In genomic region chr2:10125842-10126596, GRCh38 we compare ENCODE assay signal across 11 cellular contexts. TPM values are rescaled to one million over a fixed set of nuclear protein-coding genes. Genes with fewer than 3 reads are reported as not detected.
DNase-seq lines count a peak whose midpoint lies in the region; ATAC-seq and TF ChIP-seq lines count a peak whose summit lies in the region.
"Had no signal": no experiment of that assay in that cellular context is flagged by ENCODE, and none has a peak within 500 bp of the region (broad histone marks: within the 10 kb centered on the region; RNA-seq: fewer than 3 reads in every experiment).

No MANE protein-coding gene starts in this region.

- peak; percentile 8 for TF ChIP-seq POLR2A in GM19193 (IDR thresholded peaks at IDR 0.05; ENCODE audit: extremely low read depth, insufficient read depth, insufficient read length)

- no peaks in the 10 kb centered on the region for H3K36me3 ChIP-seq in CD4-positive, CD25-positive, alpha-beta regulatory T cell (ENCODE audit: control insufficient read depth, insufficient read depth, low read length)

- DNase-seq in CD4-positive, CD25-positive, alpha-beta regulatory T cell, result no peak
- DNase-seq in activated CD4-positive, alpha-beta memory T cell treated with anti-CD3 and anti-CD28 coated beads, Interleukin-2, amount 10 ng/mL, durations not matched to agents 7 days and 5 days, result no peak
- peak; percentile 28 for DNase-seq in myocyte (ENCODE audit: low read depth)
- DNase-seq in ACHN, result no peak
- no peak for DNase-seq in H4 (ENCODE audit: low spot score)
- DNase-seq in naive thymus-derived CD8-positive, alpha-beta T cell, result no peak
- DNase-seq: activated CD8-positive, alpha-beta memory T cell treated with anti-CD3 and anti-CD28 coated beads, Interleukin-2, amount 50 U/mL, for 48 hours; foreskin melanocyte; NCI-H446 treated with DMSO at 0.1 percent for 48 hours had no signal

- no peak overlapping the region for H3K27ac ChIP-seq in CD4-positive, CD25-positive, alpha-beta regulatory T cell (ENCODE audit: insufficient read depth, low read length, poor library complexity, severe bottlenecking)

- POLR2A ChIA-PET in activated CD4-positive, alpha-beta memory T cell treated with anti-CD3 and anti-CD28 coated beads, Interleukin-2, amount 10 ng/mL, durations not matched to agents 7 days and 5 days (lab: Charles Lee), result interaction anchor here (0.7 to 13.8 kb wide), 15 partner anchors 8 to 321 kb away, joined by 3 to 126 read pairs (median 10); partner anchors contain the start of genes HPCAL1 and ODC1
- POLR2A ChIA-PET in naive thymus-derived CD8-positive, alpha-beta T cell (lab: Charles Lee), result interaction anchor here (0.6 kb wide), 1 partner anchor 307 kb away, joined by 7 read pairs; no protein-coding TSS in a partner anchor

- peak overlapping the region; percentile 83 to 89 (median 86) for H3K27ac Mint-ChIP-seq in CD4-positive, CD25-positive, alpha-beta regulatory T cell
- H3K27ac Mint-ChIP-seq in activated CD4-positive, alpha-beta memory T cell treated with anti-CD3 and anti-CD28 coated beads, Interleukin-2, amount 10 ng/mL, durations not matched to agents 7 days and 5 days, result peak overlapping the region; percentile 95
- no peak overlapping the region for H3K27ac Mint-ChIP-seq in naive thymus-derived CD8-positive, alpha-beta T cell

- H3K4me1 ChIP-seq in CD4-positive, CD25-positive, alpha-beta regulatory T cell (ENCODE audit: control insufficient read depth, insufficient read depth, low read length, poor library complexity, severe bottlenecking), result peaks cover 53% of the 10 kb centered on the region

- H3K27me3 ChIP-seq in CD4-positive, CD25-positive, alpha-beta regulatory T cell (ENCODE audit: control insufficient read depth, insufficient read depth, low read length), result no peaks in the 10 kb centered on the region

- H3K4me3 Mint-ChIP-seq in CD4-positive, CD25-positive, alpha-beta regulatory T cell, result peak overlapping the region in 3 of 4 donors; percentile 30 to 96 (median 36)
- peak overlapping the region; percentile 97 for H3K4me3 Mint-ChIP-seq in activated CD4-positive, alpha-beta memory T cell treated with anti-CD3 and anti-CD28 coated beads, Interleukin-2, amount 10 ng/mL, durations not matched to agents 7 days and 5 days
- peak overlapping the region in 1 of 10 donors; percentile 63 for H3K4me3 Mint-ChIP-seq in naive thymus-derived CD8-positive, alpha-beta T cell

- no peak for ATAC-seq in CD4-positive, CD25-positive, alpha-beta regulatory T cell (ENCODE audit: low read depth in 2 of 2)
- ATAC-seq in naive thymus-derived CD8-positive, alpha-beta T cell, result no peak
- ATAC-seq: right cardiac atrium had no signal

- peaks cover 19 to 68% (median 49%) of the 10 kb centered on the region in 4 donors for H3K4me1 Mint-ChIP-seq in CD4-positive, CD25-positive, alpha-beta regulatory T cell
- peaks cover 73% of the 10 kb centered on the region for H3K4me1 Mint-ChIP-seq in activated CD4-positive, alpha-beta memory T cell treated with anti-CD3 and anti-CD28 coated beads, Interleukin-2, amount 10 ng/mL, durations not matched to agents 7 days and 5 days
- H3K4me1 Mint-ChIP-seq in naive thymus-derived CD8-positive, alpha-beta T cell, result peaks cover 7 to 33% (median 19%) of the 10 kb centered on the region in 4 donors

- no peaks in the 10 kb centered on the region for H3K9me3 ChIP-seq in CD4-positive, CD25-positive, alpha-beta regulatory T cell (ENCODE audit: control insufficient read depth in 2 of 2, low read length in 2 of 2)

- peaks cover 6% of the 10 kb centered on the region for H3K27me3 Mint-ChIP-seq in CD4-positive, CD25-positive, alpha-beta regulatory T cell
- no peaks in the 10 kb centered on the region for H3K27me3 Mint-ChIP-seq in activated CD4-positive, alpha-beta memory T cell treated with anti-CD3 and anti-CD28 coated beads, Interleukin-2, amount 10 ng/mL, durations not matched to agents 7 days and 5 days
- peaks cover 6 to 28% (median 13%) of the 10 kb centered on the region in 5 donors for H3K27me3 Mint-ChIP-seq in naive thymus-derived CD8-positive, alpha-beta T cell

- H3K9me3 Mint-ChIP-seq in CD4-positive, CD25-positive, alpha-beta regulatory T cell, result peaks cover 0 to 1% (median 0%) of the 10 kb centered on the region in 7 donors
- H3K9me3 Mint-ChIP-seq in activated CD4-positive, alpha-beta memory T cell treated with anti-CD3 and anti-CD28 coated beads, Interleukin-2, amount 10 ng/mL, durations not matched to agents 7 days and 5 days, result no peaks in the 10 kb centered on the region
- H3K9me3 Mint-ChIP-seq in naive thymus-derived CD8-positive, alpha-beta T cell, result no peaks in the 10 kb centered on the region

- CTCF ChIA-PET in activated CD4-positive, alpha-beta memory T cell treated with anti-CD3 and anti-CD28 coated beads, Interleukin-2, amount 10 ng/mL, durations not matched to agents 7 days and 5 days (lab: Charles Lee), result interaction anchor here (0.7 to 13.7 kb wide), 13 partner anchors 12 to 549 kb away, joined by 3 to 127 read pairs (median 5); partner anchors contain the start of gene ODC1

- no peaks in the 10 kb centered on the region for H3K36me3 Mint-ChIP-seq in CD4-positive, CD25-positive, alpha-beta regulatory T cell
- H3K36me3 Mint-ChIP-seq in activated CD4-positive, alpha-beta memory T cell treated with anti-CD3 and anti-CD28 coated beads, Interleukin-2, amount 10 ng/mL, durations not matched to agents 7 days and 5 days (ENCODE audit: low read depth), result peaks cover 90% of the 10 kb centered on the region
- H3K36me3 Mint-ChIP-seq in naive thymus-derived CD8-positive, alpha-beta T cell, result no peaks in the 10 kb centered on the region

- in situ Hi-C loops in ACHN (cut with HindIII; ENCODE audit: low pct_ligation_motif_present, low pct_unique_long_range_greater_than_20kb, low sequenced_read_pairs), result no loop called here

- H3K4me3 ChIP-seq in CD4-positive, CD25-positive, alpha-beta regulatory T cell (ENCODE audit: low read depth, low read length), result peak overlapping the region; percentile 26

RNA-seq across cellular contexts. Expression of gene RRM2, which starts 3.5 kb away (rescaled TPM):
- total RNA-seq in CD4-positive, CD25-positive, alpha-beta regulatory T cell, result 7.9 TPM
- polyA plus RNA-seq in CD4-positive, CD25-positive, alpha-beta regulatory T cell, result 10 to 100 TPM in 2 of 4 donors, 1 to 10 TPM in 2; 7.9 to 25.8 (median 16.7) TPM
- 100 to 1,000 TPM; 546 to 570 TPM for total RNA-seq in activated CD4-positive, alpha-beta memory T cell treated with anti-CD3 and anti-CD28 coated beads, Interleukin-2, amount 10 ng/mL, durations not matched to agents 7 days and 5 days
- total RNA-seq in myocyte, result 0.72 and 0.78 TPM in 2 replicates
- polyA plus RNA-seq in myocyte (2012), result 0.40 TPM
- 51.9 and 68.5 TPM in 2 replicates for total RNA-seq in H4 (2014; rRNA removed; shearing (Covaris generic))
- total RNA-seq in naive thymus-derived CD8-positive, alpha-beta T cell, result 1 to 10 TPM in 1 of 2 experiments, under 1 TPM in 1; 0.66 to 1.4 TPM
- polyA plus RNA-seq in naive thymus-derived CD8-positive, alpha-beta T cell, result under 1 TPM in 1 of 3 donors, not detected in 2; 0.58 TPM

RNA-seq across cellular contexts. Expression of gene CYS1, which starts 45.8 kb away (rescaled TPM):
- not detected for total RNA-seq in CD4-positive, CD25-positive, alpha-beta regulatory T cell
- not detected for polyA plus RNA-seq in CD4-positive, CD25-positive, alpha-beta regulatory T cell
- under 1 TPM; 0.40 to 0.71 TPM for total RNA-seq in activated CD4-positive, alpha-beta memory T cell treated with anti-CD3 and anti-CD28 coated beads, Interleukin-2, amount 10 ng/mL, durations not matched to agents 7 days and 5 days
- total RNA-seq in myocyte, result 0.16 and 1.1 TPM in 2 replicates
- polyA plus RNA-seq in myocyte (2012), result 0.43 TPM
- 0.43 and 1.1 TPM in 2 replicates for total RNA-seq in H4 (2014; rRNA removed; shearing (Covaris generic))
- total RNA-seq in naive thymus-derived CD8-positive, alpha-beta T cell, result not detected
- polyA plus RNA-seq in naive thymus-derived CD8-positive, alpha-beta T cell, result not detected

Comparison
In these comparisons a context has a peak if more than half of its experiments do, and no peak if none do; other contexts are left out.
1. H3K27ac Mint-ChIP-seq: peak in CD4-positive, CD25-positive, alpha-beta regulatory T cell (3 of 3) and activated CD4-positive, alpha-beta memory T cell treated with anti-CD3 and anti-CD28 coated beads, Interleukin-2, amount 10 ng/mL, durations not matched to agents 7 days and 5 days (single experiment); none in naive thymus-derived CD8-positive, alpha-beta T cell (0 of 10).